In genomic region chr4:26860157-26860921, GRCh38 we compare ENCODE assay signal across 1 cellular context.
TF ChIP-seq lines count a peak whose summit lies in the region.

Gene STIM2, plus strand, starts transcription at chr4:26860841.

TF ChIP-seq in K562, 482 proteins besides CTCF, POLR2A, EP300 and RAD21 (continued from another document and continues in another):
- TF ChIP-seq ZBTB40 (IDR thresholded peaks at IDR 0.05) (peak; percentile 40; the same call in 1 of the 2 replicates), ZBTB40 (CRISPR knock-in tag; IDR thresholded peaks at IDR 0.05) (no peak), HMGN3 (IDR thresholded peaks at IDR 0.05; ENCODE audit: borderline replicate concordance, extremely low read depth, insufficient read length, low read depth, low read length) (peak; percentile 45), PREB (CRISPR knock-in tag; IDR thresholded peaks at IDR 0.05) (no peak), RBM25 (IDR thresholded peaks at IDR 0.05; ENCODE audit: low read depth, low read length, severe bottlenecking) (no peak), ESRRB (CRISPR knock-in tag; IDR thresholded peaks at IDR 0.05; ENCODE audit: borderline replicate concordance) (no peak), TCF15 (CRISPR knock-in tag; IDR thresholded peaks at IDR 0.05) (no peak), KHSRP (IDR thresholded peaks at IDR 0.05) (no peak), STAG1 (CRISPR knock-in tag; IDR thresholded peaks at IDR 0.05; ENCODE audit: borderline replicate concordance) (no peak), ILF3 (IDR thresholded peaks at IDR 0.05; ENCODE audit: borderline replicate concordance) (no peak), KLF10 (CRISPR knock-in tag; IDR thresholded peaks at IDR 0.05) (no peak), ZNF408 (CRISPR knock-in tag; IDR thresholded peaks at IDR 0.05; ENCODE audit: low read depth) (no peak), CGGBP1 (CRISPR knock-in tag; IDR thresholded peaks at IDR 0.05) (no peak), ZNF395 (CRISPR knock-in tag; IDR thresholded peaks at IDR 0.05) (no peak), NCOA4 (IDR thresholded peaks at IDR 0.05; ENCODE audit: partially characterized antibody) (no peak), ZNF3 (CRISPR knock-in tag; IDR thresholded peaks at IDR 0.05) (no peak), MEIS2 (IDR thresholded peaks at IDR 0.05; ENCODE audit: partially characterized antibody) (peak; percentile 94), TOE1 (IDR thresholded peaks at IDR 0.05; ENCODE audit: borderline replicate concordance) (peak; percentile 45; the same call in 1 of the 2 replicates), TOE1 (CRISPR knock-in tag; IDR thresholded peaks at IDR 0.05; ENCODE audit: borderline replicate concordance, low read depth) (no peak), KDM1A (IDR thresholded peaks at IDR 0.05) (no peak), PHF21A (IDR thresholded peaks at IDR 0.05; ENCODE audit: borderline replicate concordance, low read depth) (peak; percentile 60; the same call in 1 of the 2 replicates), TAF7 (tag; IDR thresholded peaks at IDR 0.05) (no peak), HCFC1 (IDR thresholded peaks at IDR 0.05; ENCODE audit: low read depth, low read length) (no peak), CTBP1 (IDR thresholded peaks at IDR 0.05; ENCODE audit: borderline replicate concordance) (peak; percentile 65), ETV6 (IDR thresholded peaks at IDR 0.05; ENCODE audit: borderline replicate concordance in 1 of 2, low read depth in 2 of 2, low read length in 1 of 2) (no peak), ETV6 (CRISPR knock-in tag; IDR thresholded peaks at IDR 0.05; ENCODE audit: borderline replicate concordance) (no peak), BCOR (IDR thresholded peaks at IDR 0.05) (0 out of 2 replicates have a peak, but pooled peaks have one; percentile 28), SIN3A (IDR thresholded peaks at IDR 0.05; ENCODE audit: borderline replicate concordance in 2 of 2, control insufficient read depth in 1 of 2, low read depth in 2 of 2, low read length in 2 of 2) (no peak; a peak in 1 of 4 replicates), SMAD3 (CRISPR knock-in tag; conservative IDR thresholded peaks at IDR 0.05) (0 out of 2 replicates have a peak, but pooled peaks have one; percentile 55), ARHGAP35 (IDR thresholded peaks at IDR 0.05; ENCODE audit: partially characterized antibody) (no peak), TARDBP (IDR thresholded peaks at IDR 0.05) (no peak), USF2 (CRISPR knock-in tag; IDR thresholded peaks at IDR 0.05) (no peak), HNRNPLL (IDR thresholded peaks at IDR 0.05; ENCODE audit: low read depth, low read length, poor library complexity, severe bottlenecking) (peak; percentile 32), ZNF143 (CRISPR knock-in tag; IDR thresholded peaks at IDR 0.05) (no peak), ZNF77 (CRISPR knock-in tag; IDR thresholded peaks at IDR 0.05) (no peak), ZKSCAN3 (CRISPR knock-in tag; IDR thresholded peaks at IDR 0.05) (no peak), KDM4B (IDR thresholded peaks at IDR 0.05; ENCODE audit: borderline replicate concordance in 2 of 2, low read depth in 1 of 2) (0 out of 4 replicates have a peak, but pooled peaks of 1 of the 2 experiments have one; percentile 17), ELF4 (CRISPR knock-in tag; IDR thresholded peaks at IDR 0.05) (0 out of 2 replicates have a peak, but pooled peaks have one; percentile 59), KLF13 (tag; IDR thresholded peaks at IDR 0.05; ENCODE audit: borderline replicate concordance, low read depth) (no peak), U2AF1 (optimal IDR thresholded peaks at IDR 0.05; ENCODE audit: low read depth, low read length) (no peak), HNRNPUL1 (IDR thresholded peaks at IDR 0.05; ENCODE audit: low read length) (no peak), PRDM10 (IDR thresholded peaks at IDR 0.05; ENCODE audit: partially characterized antibody) (peak; percentile 66), CREB1 (IDR thresholded peaks at IDR 0.05) (no peak), CREB1 (CRISPR knock-in tag; IDR thresholded peaks at IDR 0.05) (peak; percentile 24; the same call in 1 of the 2 replicates), ZNF316 (IDR thresholded peaks at IDR 0.05) (no peak), THRAP3 (IDR thresholded peaks at IDR 0.05; ENCODE audit: borderline replicate concordance) (no peak), FOXK2 (conservative IDR thresholded peaks at IDR 0.05 in 1 of 2, IDR thresholded peaks at IDR 0.05 in 1 of 2; ENCODE audit: low read depth in 2 of 2) (peak; percentile 45 to 61; a peak in 1 of 4 replicates), MYNN (IDR thresholded peaks at IDR 0.05) (no peak), MYNN (CRISPR knock-in tag; IDR thresholded peaks at IDR 0.05) (no peak), PTRF (tag; IDR thresholded peaks at IDR 0.05) (no peak), ZNF239 (CRISPR knock-in tag; IDR thresholded peaks at IDR 0.05) (no peak), ZNF589 (CRISPR knock-in tag; IDR thresholded peaks at IDR 0.05; ENCODE audit: low read depth) (no peak), ZNF274 (IDR thresholded peaks at IDR 0.05; ENCODE audit: borderline replicate concordance, low read depth, low read length) (no peak), ZBTB2 (IDR thresholded peaks at IDR 0.05) (peak; percentile 98), ZNF551 (CRISPR knock-in tag; IDR thresholded peaks at IDR 0.05) (no peak)
